Comparison of ENCODE assay signal across 21 cellular contexts in the genomic region with DNA sequence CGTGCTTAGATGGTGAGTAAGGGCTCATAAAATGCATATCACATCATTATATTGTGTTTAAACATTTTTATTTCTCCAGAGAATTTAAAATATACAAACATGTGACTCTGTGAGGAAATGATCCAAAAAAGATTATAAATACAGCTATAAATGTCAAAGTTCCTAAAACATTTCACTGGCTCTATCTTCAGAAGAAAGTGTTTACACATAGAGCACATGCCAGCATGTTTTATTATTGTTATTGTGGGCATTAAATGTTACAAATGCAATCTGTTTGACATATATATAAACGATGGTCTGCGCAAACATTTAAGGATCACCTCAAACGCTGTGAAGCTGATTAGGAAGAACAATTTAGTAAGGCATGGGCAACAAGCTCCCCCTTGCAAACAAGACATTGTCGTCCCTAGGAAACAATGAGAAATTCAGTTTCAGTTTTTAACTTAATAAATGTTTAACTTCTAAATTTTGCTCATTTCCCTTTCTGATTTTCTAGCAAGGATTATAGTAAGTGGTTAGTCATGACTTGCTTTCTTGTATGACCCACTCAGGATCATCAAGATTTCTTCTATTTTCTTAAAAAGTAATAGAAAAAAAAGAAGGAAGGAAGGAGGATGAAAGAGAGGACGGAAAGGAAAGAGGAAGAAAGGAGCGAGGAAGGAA.
DNase-seq lines count a peak whose midpoint lies in the region; ATAC-seq and TF ChIP-seq lines count a peak whose summit lies in the region.
"Had no signal": no experiment of that assay in that cellular context is flagged by ENCODE, and none has a peak within 500 bp of the region (broad histone marks: within the 10 kb centered on the region; RNA-seq: fewer than 3 reads in every experiment).

No MANE protein-coding gene starts in this region.

- CTCF ChIA-PET in HEK293 (lab: Yijun Ruan, JAX): no interaction called here

- no peak overlapping the region for H3K4me3 ChIP-seq in HEK293 (ENCODE audit: low read depth, low read length)
- H3K4me3 ChIP-seq in muscle layer of colon (ENCODE audit: low read depth in 1 of 2, low read length in 2 of 2): no peak overlapping the region
- H3K4me3 ChIP-seq in tibial nerve: no peak overlapping the region
- no peak overlapping the region for H3K4me3 ChIP-seq in HAP-1

- no peak for TF ChIP-seq CTCF in HEK293 (tag by site-specific recombination; IDR thresholded peaks at IDR 0.05)
- no peak for TF ChIP-seq CTCF in tibial nerve (IDR thresholded peaks at IDR 0.05)

- TF ChIP-seq EP300 in tibial nerve (IDR thresholded peaks at IDR 0.05): no peak

- H3K36me3 ChIP-seq in HEK293 (ENCODE audit: control insufficient read depth in 2 of 2, insufficient read depth in 1 of 2, low read length in 2 of 2) (no peaks in the 10 kb centered on the region), muscle layer of colon (ENCODE audit: insufficient read depth, low read length) (no peaks in the 10 kb centered on the region), tibial nerve (no peaks in the 10 kb centered on the region), HAP-1 (replicated peaks) (no peaks in the 10 kb centered on the region)

- 53 to 64% methylated on average over 7 of the region's 7 CpGs for WGBS in tibial nerve, 2 donors

- H3K9me3 ChIP-seq in HEK293 (ENCODE audit: control insufficient read depth, insufficient read depth, low read depth, low read length): no peaks in the 10 kb centered on the region
- H3K9me3 ChIP-seq in muscle layer of colon (ENCODE audit: low read length): no peaks in the 10 kb centered on the region
- no peaks in the 10 kb centered on the region for H3K9me3 ChIP-seq in tibial nerve
- H3K9me3 ChIP-seq in HAP-1: no peaks in the 10 kb centered on the region
- H3K9me3 ChIP-seq: Caco-2 had no signal

- H3K4me1 ChIP-seq in HEK293 (ENCODE audit: control insufficient read depth, insufficient read depth, low read length): no peaks in the 10 kb centered on the region
- peaks cover 4% of the 10 kb centered on the region for H3K4me1 ChIP-seq in muscle layer of colon (ENCODE audit: insufficient read depth, low read length)
- H3K4me1 ChIP-seq in tibial nerve: no peaks in the 10 kb centered on the region
- peaks cover 5% of the 10 kb centered on the region for H3K4me1 ChIP-seq in HAP-1
- H3K4me1 ChIP-seq: Caco-2, parathyroid adenoma had no signal

- no peak overlapping the region for H3K9ac ChIP-seq in muscle layer of colon (ENCODE audit: low read length)
- H3K9ac ChIP-seq: parathyroid adenoma had no signal

- in situ Hi-C loops in HAP-1 (cut with MboI; ENCODE audit: low sequenced_read_pairs): no loop called here

- no peak overlapping the region for H3K27ac ChIP-seq in HEK293 (ENCODE audit: extremely low read depth, low read depth, low read length)
- H3K27ac ChIP-seq in muscle layer of colon (ENCODE audit: low read depth, low read length): peak overlapping the region; percentile 23
- H3K27ac ChIP-seq in tibial nerve: no peak overlapping the region
- H3K27ac ChIP-seq: parathyroid adenoma had no signal

- no peak for TF ChIP-seq POLR2A in tibial nerve (IDR thresholded peaks at IDR 0.05)

- H3K27me3 ChIP-seq in muscle layer of colon (ENCODE audit: control insufficient read depth in 1 of 2, insufficient read depth in 2 of 2, low read length in 2 of 2): no peaks in the 10 kb centered on the region
- no peaks in the 10 kb centered on the region for H3K27me3 ChIP-seq in tibial nerve
- no peaks in the 10 kb centered on the region for H3K27me3 ChIP-seq in HAP-1 (ENCODE audit: low read depth)

- no peak for DNase-seq in GM19238 (ENCODE audit: insufficient read length, low spot score)
- no peak for DNase-seq in tibial nerve (ENCODE audit: low spot score in 2 of 2)
- DNase-seq in HAP-1 (ENCODE audit: low spot score in 2 of 2): no peak
- DNase-seq: activated CD4-positive, alpha-beta T cell treated with anti-CD3 and anti-CD28 coated beads for 48 hours; activated gamma-delta T cell treated with Interleukin-2 at 50 U/mL for 16 hours; amygdala; Caco-2; central memory CD4-positive, alpha-beta T cell; erythroblast; HCEC 1CT; NCI-H1417; NCI-H524 treated with DMSO at 0.1 percent for 48 hours; OCI-M1; SHP77 treated with DMSO at 0.1 percent for 48 hours; stimulated activated naive CD4-positive, alpha-beta T cell; trophoblast cell had no signal

- POLR2A ChIA-PET in HEK293 (lab: Yijun Ruan, JAX): no interaction called here

- ATAC-seq in GM18909 (IDR thresholded peaks at IDR 0.05; ENCODE audit: poor library complexity, unreplicated experiment) (peak; percentile 62), HG03378 (IDR thresholded peaks at IDR 0.05; ENCODE audit: unreplicated experiment) (peak; percentile 70)

TF ChIP-seq in HEK293, 187 proteins besides CTCF, POLR2A, EP300 and RAD21:
- no peak for TF ChIP-seq TCF7L2 (IDR thresholded peaks at IDR 0.05; ENCODE audit: borderline replicate concordance, low read depth, low read length)
- peak; percentile 18; the same call in 1 of the 2 replicates for TF ChIP-seq ZNF350 (tag by site-specific recombination; IDR thresholded peaks at IDR 0.05)
- TF ChIP-seq ZBTB8A (tag by site-specific recombination; IDR thresholded peaks at IDR 0.05): 0 out of 2 replicates have a peak, but pooled peaks have one; percentile 12
- TF ChIP-seq ZNF777 (tag by site-specific recombination; IDR thresholded peaks at IDR 0.05; ENCODE audit: borderline replicate concordance): no peak
- TF ChIP-seq FEZF1 (tag by site-specific recombination; IDR thresholded peaks at IDR 0.05): peak; percentile 72
- no peak for TF ChIP-seq ZNF560 (tag by site-specific recombination; IDR thresholded peaks at IDR 0.05; ENCODE audit: borderline replicate concordance)
- no peak for TF ChIP-seq REPIN1 (tag by site-specific recombination; IDR thresholded peaks at IDR 0.05; ENCODE audit: low read depth)
- peak; percentile 68; the same call in 1 of the 2 replicates for TF ChIP-seq ZNF843 (tag by site-specific recombination; IDR thresholded peaks at IDR 0.05)
- no peak for TF ChIP-seq ZNF426 (tag by site-specific recombination; IDR thresholded peaks at IDR 0.05)
- 0 out of 2 replicates have a peak, but pooled peaks have one; percentile 22 for TF ChIP-seq GLI2 (tag by site-specific recombination; IDR thresholded peaks at IDR 0.05; ENCODE audit: borderline replicate concordance, low read depth)
- TF ChIP-seq, protein P1, sequence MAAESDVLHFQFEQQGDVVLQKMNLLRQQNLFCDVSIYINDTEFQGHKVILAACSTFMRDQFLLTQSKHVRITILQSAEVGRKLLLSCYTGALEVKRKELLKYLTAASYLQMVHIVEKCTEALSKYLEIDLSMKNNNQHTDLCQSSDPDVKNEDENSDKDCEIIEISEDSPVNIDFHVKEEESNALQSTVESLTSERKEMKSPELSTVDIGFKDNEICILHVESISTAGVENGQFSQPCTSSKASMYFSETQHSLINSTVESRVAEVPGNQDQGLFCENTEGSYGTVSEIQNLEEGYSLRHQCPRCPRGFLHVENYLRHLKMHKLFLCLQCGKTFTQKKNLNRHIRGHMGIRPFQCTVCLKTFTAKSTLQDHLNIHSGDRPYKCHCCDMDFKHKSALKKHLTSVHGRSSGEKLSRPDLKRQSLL (tag by site-specific recombination; IDR thresholded peaks at IDR 0.05): no peak
